ENCODE assay signal across 8 cellular contexts in genomic region chr5:33300209-33300742, GRCh38.
DNase-seq lines count a peak whose midpoint lies in the region; ATAC-seq and TF ChIP-seq lines count a peak whose summit lies in the region.

No MANE protein-coding gene starts in this region.

- H3K4me1 ChIP-seq in hepatocyte (ENCODE audit: insufficient read depth) (peaks cover 11% of the 10 kb centered on the region), thyroid gland (peaks cover 0 to 3% of the 10 kb centered on the region in 2 donors)

- no peak for DNase-seq in HFFc6
- DNase-seq in NAMALWA (ENCODE audit: low spot score), result peak; percentile 13
- no peak for DNase-seq in hepatocyte (ENCODE audit: low spot score)
- no peak for DNase-seq in NCI-H1930 (lab: John Stamatoyannopoulos, UW)
- no peak for DNase-seq in NCI-H774 (lab: John Stamatoyannopoulos, UW)
- DNase-seq in glutamatergic neuron, result no peak
- DNase-seq in thyroid gland, result no peak

- H3K27ac ChIP-seq in hepatocyte (no peak overlapping the region), thyroid gland (no peak overlapping the region)

- no peaks in the 10 kb centered on the region for H3K9me3 ChIP-seq in hepatocyte (ENCODE audit: low read depth)
- no peaks in the 10 kb centered on the region for H3K9me3 ChIP-seq in thyroid gland

- H3K4me3 Mint-ChIP-seq in HFFc6 (peak overlapping the region; percentile 60), glutamatergic neuron (ENCODE audit: unreplicated experiment) (no peak overlapping the region)

- no peaks in the 10 kb centered on the region for H4K20me1 ChIP-seq in hepatocyte (ENCODE audit: insufficient read depth, poor library complexity, severe bottlenecking)

- no peaks in the 10 kb centered on the region for H3K36me3 ChIP-seq in hepatocyte (replicated peaks; ENCODE audit: insufficient read depth, low read depth)
- H3K36me3 ChIP-seq in thyroid gland, result no peaks in the 10 kb centered on the region

- H3K9me3 Mint-ChIP-seq in HFFc6 (no peaks in the 10 kb centered on the region), glutamatergic neuron (ENCODE audit: unreplicated experiment) (no peaks in the 10 kb centered on the region)

- H2AFZ ChIP-seq in hepatocyte, result peak overlapping the region; percentile 21

- H3K4me1 Mint-ChIP-seq in HFFc6 (ENCODE audit: low read depth), result peaks cover 48% of the 10 kb centered on the region
- H3K4me1 Mint-ChIP-seq in glutamatergic neuron (ENCODE audit: low read depth, unreplicated experiment), result peaks cover 3% of the 10 kb centered on the region

- H3K9me2 ChIP-seq in hepatocyte (replicated peaks; ENCODE audit: insufficient read depth), result no peaks in the 10 kb centered on the region

- H3K4me2 ChIP-seq in hepatocyte, result peak overlapping the region; percentile 44

- 22% methylated on average over 3 of the region's 3 CpGs for WGBS in hepatocyte (ENCODE audit: low lambda C conversion rate, missing lambda C conversion rate)
- WGBS in thyroid gland, 2 donors, result 39 to 55% methylated on average over 3 of the region's 3 CpGs

- H3K27ac Mint-ChIP-seq in HFFc6 (peak overlapping the region; percentile 78), glutamatergic neuron (ENCODE audit: unreplicated experiment) (no peak overlapping the region)

- TF ChIP-seq POLR2A in thyroid gland (IDR thresholded peaks at IDR 0.05), result no peak

- H3K27me3 ChIP-seq in hepatocyte, result no peaks in the 10 kb centered on the region
- H3K27me3 ChIP-seq in thyroid gland, result no peaks in the 10 kb centered on the region

- TF ChIP-seq CTCF in HFFc6 (IDR thresholded peaks at IDR 0.05) (peak; percentile 55), hepatocyte (IDR thresholded peaks at IDR 0.05; ENCODE audit: poor library complexity) (no peak), glutamatergic neuron (IDR thresholded peaks at IDR 0.05; ENCODE audit: partially characterized antibody, unreplicated experiment) (no peak), thyroid gland (IDR thresholded peaks at IDR 0.05) (no peak)

- H3K27me3 Mint-ChIP-seq in HFFc6 (ENCODE audit: insufficient read depth) (no peaks in the 10 kb centered on the region), glutamatergic neuron (ENCODE audit: unreplicated experiment) (peaks cover 1% of the 10 kb centered on the region)

- no peak overlapping the region for H3K4me3 ChIP-seq in hepatocyte
- H3K4me3 ChIP-seq in thyroid gland (replicated peaks in 1 of 3), result no peak overlapping the region

- ATAC-seq in GM18520 (IDR thresholded peaks at IDR 0.05; ENCODE audit: unreplicated experiment), result peak; percentile 47

- H3K36me3 Mint-ChIP-seq in HFFc6 (ENCODE audit: low read depth), result peaks cover 17% of the 10 kb centered on the region
- H3K36me3 Mint-ChIP-seq in glutamatergic neuron (ENCODE audit: unreplicated experiment), result no peaks in the 10 kb centered on the region

- no peaks in the 10 kb centered on the region for H3K79me2 ChIP-seq in hepatocyte

- intact Hi-C loops in thyroid gland (cut with DNase I), result no loop called here
